ENCODE assay signal across 8 cellular contexts in genomic region chr21:14027235-14027869, GRCh38.
DNase-seq lines count a peak whose midpoint lies in the region; ATAC-seq and TF ChIP-seq lines count a peak whose summit lies in the region.
"Not testable (repeated sequence)": the region's sequence is repeated elsewhere in the genome, so short reads cannot be mapped to it uniquely, and the experiment has no call there.

No MANE protein-coding gene starts in this region.

- peak; percentile 100 for ATAC-seq in GM18870 (IDR thresholded peaks at IDR 0.05; ENCODE audit: unreplicated experiment)
- ATAC-seq in HG03097 (IDR thresholded peaks at IDR 0.05; ENCODE audit: low FRiP score, unreplicated experiment): peak; percentile 99

- TF ChIP-seq CTCF in WERI-Rb-1 (IDR thresholded peaks at IDR 0.05; ENCODE audit: low read depth, low read length); mammary epithelial cell (conservative IDR thresholded peaks at IDR 0.05 in 1 of 2, IDR thresholded peaks at IDR 0.05 in 1 of 2; ENCODE audit: extremely low read depth in 1 of 2, insufficient read depth in 1 of 2, low read depth in 1 of 2, low read length in 2 of 2): not testable (repeated sequence)

- peak overlapping the region; percentile 63 for H3K4me2 ChIP-seq in mammary epithelial cell (ENCODE audit: insufficient read depth, low read depth, low read length)

- peak overlapping the region; percentile 69 for H3K4me3 ChIP-seq in WERI-Rb-1 (ENCODE audit: low read depth, low read length)
- peak overlapping the region; percentile 54 to 73 (median 66) for H3K4me3 ChIP-seq in mammary epithelial cell (replicated peaks in 1 of 3; ENCODE audit: insufficient read depth in 1 of 3, low read depth in 2 of 3, low read length in 3 of 3)
- H3K4me3 ChIP-seq in iPS-20b (ENCODE audit: low read length): peak overlapping the region; percentile 87
- H3K4me3 ChIP-seq in skin epidermis: peak overlapping the region; percentile 41 to 56 (median 46)

- in situ Hi-C loops in ACHN (cut with HindIII; ENCODE audit: low pct_ligation_motif_present, low pct_unique_long_range_greater_than_20kb, low sequenced_read_pairs); mammary epithelial cell (cut with MboI; ENCODE audit: low sequenced_read_pairs in 2 of 2): not testable (repeated sequence)

- not testable (repeated sequence) for H3K4me1 ChIP-seq in mammary epithelial cell (ENCODE audit: insufficient read depth, low read length); iPS-20b (ENCODE audit: insufficient read depth, low read length)

- not testable (repeated sequence) for H3K36me3 ChIP-seq in WERI-Rb-1; mammary epithelial cell (ENCODE audit: insufficient read depth, low read length); iPS-20b (ENCODE audit: insufficient read depth, low read depth, low read length)

- peak; percentile 88 for DNase-seq in ACHN
- peak; percentile 93 for DNase-seq in NCI-H2171 treated with DMSO at 0.1 percent for 48 hours (lab: John Stamatoyannopoulos, UW)
- peak; percentile 95 for DNase-seq in WERI-Rb-1
- DNase-seq in mammary epithelial cell: peak; percentile 87

- intact Hi-C loops in mammary epithelial cell (cut with micrococcal nuclease): not testable (repeated sequence)

- peak overlapping the region; percentile 94 for H2AFZ ChIP-seq in mammary epithelial cell (ENCODE audit: low read depth, low read length)

- not testable (repeated sequence) for H3K27me3 ChIP-seq in WERI-Rb-1 (ENCODE audit: insufficient read depth, low read depth, severe bottlenecking); mammary epithelial cell (ENCODE audit: insufficient read depth, low read length); iPS-20b (ENCODE audit: insufficient read depth, low read length)

- not testable (repeated sequence) for H4K20me1 ChIP-seq in mammary epithelial cell (ENCODE audit: insufficient read depth, low read length)

- dilution Hi-C loops in mammary epithelial cell (cut with HindIII; ENCODE audit: low sequenced_read_pairs): not testable (repeated sequence)

- TSS peak; percentile 54 for BruUV-seq in mammary epithelial cell (replicated peaks; lab: Mats Ljungman, UMichigan)

- 2% methylated on average over 12 of the region's 37 CpGs for WGBS in mammary epithelial cell (ENCODE audit: low coverage, missing lambda C conversion rate)

- not testable (repeated sequence) for H3K79me2 ChIP-seq in mammary epithelial cell (ENCODE audit: insufficient read depth, low read length)

- H3K9ac ChIP-seq in mammary epithelial cell (ENCODE audit: insufficient read depth, low read length) (peak overlapping the region; percentile 48), iPS-20b (ENCODE audit: low read depth, low read length) (peak overlapping the region; percentile 92)

- not testable (repeated sequence) for H3K9me3 ChIP-seq in WERI-Rb-1 (ENCODE audit: severe bottlenecking); mammary epithelial cell (replicated peaks; ENCODE audit: insufficient read depth, low read length); iPS-20b (ENCODE audit: insufficient read depth, low read depth, low read length)

- CTCF ChIA-PET in mammary epithelial cell (lab: Charles Lee; ENCODE audit: low non-redundant PET): not testable (repeated sequence)

- H3K27ac ChIP-seq in WERI-Rb-1 (peak overlapping the region; percentile 75), mammary epithelial cell (ENCODE audit: insufficient read depth, low read depth, low read length) (peak overlapping the region; percentile 35), skin epidermis (peak overlapping the region in 6 of 21 experiments; percentile 13 to 59 (median 24))
- H3K27ac ChIP-seq in iPS-20b (ENCODE audit: low read length): not testable (repeated sequence)
